ENCODE assay signal across 3 cellular contexts in genomic region chr18:5146093-5146492, GRCh38. TPM values are rescaled to one million over a fixed set of nuclear protein-coding genes. Genes with fewer than 3 reads are reported as not detected.
"Had no signal": no experiment of that assay in that cellular context is flagged by ENCODE, and none has a peak within 500 bp of the region (broad histone marks: within the 10 kb centered on the region; RNA-seq: fewer than 3 reads in every experiment).

No MANE protein-coding gene starts in this region.

- DNase-seq: GDM1, GF-D8 had no signal

- H3K4me3 ChIP-seq: GM12878 had no signal

- ATAC-seq: GM12878 had no signal

RNA-seq across cellular contexts. Expression of gene AKAIN1, which starts 51.0 kb away (rescaled TPM):
- polyA plus RNA-seq: GM12878 had no signal
